ENCODE assay signal across 1 cellular context in the genomic region with DNA sequence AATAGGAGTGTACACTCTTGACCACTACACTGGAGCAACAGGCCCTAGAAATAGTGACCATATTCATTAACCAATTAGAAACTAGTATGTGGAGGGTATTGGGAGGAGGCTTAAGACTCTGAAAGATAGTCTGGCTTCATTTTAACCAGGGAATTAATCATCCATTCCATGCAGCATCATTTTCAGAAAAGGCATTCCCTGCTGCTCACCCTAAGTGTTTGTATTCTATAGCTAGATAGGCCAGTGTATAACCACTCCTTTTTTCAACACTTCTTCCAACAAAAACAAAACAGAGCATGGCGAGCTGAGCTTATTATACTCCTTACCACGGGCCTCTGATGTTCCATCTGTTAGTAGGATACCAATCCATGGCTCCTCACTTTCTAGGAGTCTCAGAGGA.
TF ChIP-seq lines count a peak whose summit lies in the region.

No MANE protein-coding gene starts in this region.

TF ChIP-seq in H1, 55 proteins besides CTCF, POLR2A, EP300 and RAD21:
- no peak for TF ChIP-seq POLR2AphosphoS5 (IDR thresholded peaks at IDR 0.05; ENCODE audit: low read depth, low read length)
